In the genomic region with DNA sequence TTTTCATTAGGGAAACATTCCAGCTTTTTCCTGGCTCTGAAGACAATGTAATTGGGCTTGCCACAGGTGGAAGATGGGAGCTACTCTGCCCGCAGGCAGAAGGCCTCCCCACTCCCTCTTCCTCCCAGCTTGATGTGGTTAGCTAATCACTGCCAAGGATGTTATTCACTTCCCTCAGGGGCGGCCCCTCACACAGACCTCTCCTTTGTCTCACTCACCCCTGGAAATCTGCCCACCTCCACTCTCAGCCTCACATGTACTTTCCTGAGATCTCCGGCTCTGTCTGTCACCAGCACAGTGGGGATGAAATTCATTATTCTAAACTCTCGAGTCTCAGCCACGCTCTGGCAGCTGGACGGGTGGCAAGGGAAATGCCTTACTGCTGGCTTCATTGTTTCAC, we compare ENCODE assay signal across 9 cellular contexts.
DNase-seq lines count a peak whose midpoint lies in the region; ATAC-seq and TF ChIP-seq lines count a peak whose summit lies in the region.
"Had no signal": no experiment of that assay in that cellular context is flagged by ENCODE, and none has a peak within 500 bp of the region (broad histone marks: within the 10 kb centered on the region; RNA-seq: fewer than 3 reads in every experiment).

No MANE protein-coding gene starts in this region.

- no peaks in the 10 kb centered on the region for H3K36me3 Mint-ChIP-seq in activated CD4-positive, alpha-beta memory T cell treated with anti-CD3 and anti-CD28 coated beads for 36 hours
- H3K36me3 Mint-ChIP-seq in activated CD4-positive, alpha-beta memory T cell treated with anti-CD3 and anti-CD28 coated beads, Interleukin-2, amount 10 ng/mL, durations not matched to agents 7 days and 5 days (ENCODE audit: low read depth), result no peaks in the 10 kb centered on the region
- peaks cover 0 to 14% (median 5%) of the 10 kb centered on the region in 5 donors for H3K36me3 Mint-ChIP-seq in naive thymus-derived CD4-positive, alpha-beta T cell

- peaks cover 45% of the 10 kb centered on the region for H3K27me3 Mint-ChIP-seq in activated CD4-positive, alpha-beta memory T cell treated with anti-CD3 and anti-CD28 coated beads for 36 hours
- peaks cover 45% of the 10 kb centered on the region for H3K27me3 Mint-ChIP-seq in activated CD4-positive, alpha-beta memory T cell treated with anti-CD3 and anti-CD28 coated beads, Interleukin-2, amount 10 ng/mL, durations not matched to agents 7 days and 5 days
- peaks cover 42 to 60% (median 52%) of the 10 kb centered on the region in 5 donors for H3K27me3 Mint-ChIP-seq in naive thymus-derived CD4-positive, alpha-beta T cell

- CTCF ChIA-PET in activated CD4-positive, alpha-beta memory T cell treated with anti-CD3 and anti-CD28 coated beads for 36 hours (lab: Charles Lee), result no interaction called here
- CTCF ChIA-PET in activated CD4-positive, alpha-beta memory T cell treated with anti-CD3 and anti-CD28 coated beads, Interleukin-2, amount 10 ng/mL, durations not matched to agents 7 days and 5 days (lab: Charles Lee), result interaction anchor here (1.4 kb wide), 1 partner anchor 41 kb away, joined by 5 read pairs; no protein-coding TSS in a partner anchor
- CTCF ChIA-PET in naive thymus-derived CD4-positive, alpha-beta T cell (lab: Charles Lee), result no interaction called here

- H3K4me1 Mint-ChIP-seq in activated CD4-positive, alpha-beta memory T cell treated with anti-CD3 and anti-CD28 coated beads for 36 hours (ENCODE audit: low read depth), result peaks cover 8% of the 10 kb centered on the region
- peaks cover 1% of the 10 kb centered on the region for H3K4me1 Mint-ChIP-seq in activated CD4-positive, alpha-beta memory T cell treated with anti-CD3 and anti-CD28 coated beads, Interleukin-2, amount 10 ng/mL, durations not matched to agents 7 days and 5 days
- peaks cover 1 to 19% (median 13%) of the 10 kb centered on the region in 7 donors for H3K4me1 Mint-ChIP-seq in naive thymus-derived CD4-positive, alpha-beta T cell

- no peaks in the 10 kb centered on the region for H4K20me1 ChIP-seq in fibroblast of lung (ENCODE audit: control insufficient read depth, extremely low read depth, insufficient read depth, low read length)

- H3K4me3 ChIP-seq in SJCRH30, result no peak overlapping the region
- no peak overlapping the region for H3K4me3 ChIP-seq in fibroblast of lung (replicated peaks in 1 of 4; ENCODE audit: control extremely low read depth in 1 of 4, insufficient read depth in 1 of 4, low read depth in 3 of 4, low read length in 4 of 4)
- no peak overlapping the region for H3K4me3 ChIP-seq in suprapubic skin
- no peak overlapping the region for H3K4me3 ChIP-seq in naive thymus-derived CD4-positive, alpha-beta T cell (ENCODE audit: low read length)

- POLR2A ChIA-PET in activated CD4-positive, alpha-beta memory T cell treated with anti-CD3 and anti-CD28 coated beads for 36 hours (lab: Charles Lee), result no interaction called here
- POLR2A ChIA-PET in activated CD4-positive, alpha-beta memory T cell treated with anti-CD3 and anti-CD28 coated beads, Interleukin-2, amount 10 ng/mL, durations not matched to agents 7 days and 5 days (lab: Charles Lee), result no interaction called here
- POLR2A ChIA-PET in naive thymus-derived CD4-positive, alpha-beta T cell (lab: Charles Lee), result no interaction called here

- no peak overlapping the region for H3K9ac ChIP-seq in fibroblast of lung (ENCODE audit: insufficient read depth, low read length)

- H3K4me1 ChIP-seq in SJCRH30 (peaks cover 37% of the 10 kb centered on the region), fibroblast of lung (ENCODE audit: control insufficient read depth, extremely low read depth, insufficient read depth, low read length) (peaks cover 5% of the 10 kb centered on the region), suprapubic skin (peaks cover 27% of the 10 kb centered on the region)
- no peaks in the 10 kb centered on the region for H3K4me1 ChIP-seq in naive thymus-derived CD4-positive, alpha-beta T cell (ENCODE audit: control insufficient read depth in 2 of 2, insufficient read depth in 2 of 2, low read length in 2 of 2)

- ATAC-seq in GM21390 (IDR thresholded peaks at IDR 0.05; ENCODE audit: unreplicated experiment), result no peak
- no peak for ATAC-seq in naive thymus-derived CD4-positive, alpha-beta T cell

- H2AFZ ChIP-seq in fibroblast of lung (ENCODE audit: low read length), result no peak overlapping the region

- no peaks in the 10 kb centered on the region for H3K79me2 ChIP-seq in fibroblast of lung (ENCODE audit: control insufficient read depth, insufficient read depth, low read length)

- TF ChIP-seq POLR2A in suprapubic skin (IDR thresholded peaks at IDR 0.05), result no peak

- H3K4me2 ChIP-seq in fibroblast of lung (ENCODE audit: extremely low read depth, insufficient read depth, low read length), result no peak overlapping the region

- H3K27me3 ChIP-seq in SJCRH30 (no peaks in the 10 kb centered on the region), fibroblast of lung (ENCODE audit: control insufficient read depth, insufficient read depth, low read length) (no peaks in the 10 kb centered on the region), suprapubic skin (peaks cover 6% of the 10 kb centered on the region)
- no peaks in the 10 kb centered on the region for H3K27me3 ChIP-seq in naive thymus-derived CD4-positive, alpha-beta T cell (ENCODE audit: control insufficient read depth in 2 of 2, insufficient read depth in 2 of 2, low read length in 2 of 2)

- H3K27ac Mint-ChIP-seq in activated CD4-positive, alpha-beta memory T cell treated with anti-CD3 and anti-CD28 coated beads for 36 hours, result no peak overlapping the region
- no peak overlapping the region for H3K27ac Mint-ChIP-seq in activated CD4-positive, alpha-beta memory T cell treated with anti-CD3 and anti-CD28 coated beads, Interleukin-2, amount 10 ng/mL, durations not matched to agents 7 days and 5 days
- no peak overlapping the region for H3K27ac Mint-ChIP-seq in naive thymus-derived CD4-positive, alpha-beta T cell

- TF ChIP-seq CTCF in fibroblast of lung (conservative IDR thresholded peaks at IDR 0.05 in 1 of 2, IDR thresholded peaks at IDR 0.05 in 1 of 2; ENCODE audit: low read depth in 1 of 2, low read length in 2 of 2), result no peak
- TF ChIP-seq CTCF in suprapubic skin (IDR thresholded peaks at IDR 0.05), result no peak

- peak; percentile 15 for DNase-seq in activated CD4-positive, alpha-beta memory T cell treated with anti-CD3 and anti-CD28 coated beads for 36 hours
- no peak for DNase-seq in activated CD4-positive, alpha-beta memory T cell treated with anti-CD3 and anti-CD28 coated beads, Interleukin-2, amount 10 ng/mL, durations not matched to agents 7 days and 5 days
- DNase-seq in SJCRH30 (peak; percentile 99 to 100), fibroblast of lung (ENCODE audit: low read depth in 2 of 2) (peak; percentile 43 to 99), suprapubic skin (ENCODE audit: low spot score in 2 of 2) (peak; percentile 68 to 85), NCI-H2171 (lab: John Stamatoyannopoulos, UW) (no peak)
- no peak for DNase-seq in naive thymus-derived CD4-positive, alpha-beta T cell
- DNase-seq: ACHN had no signal

- intact Hi-C loops in activated CD4-positive, alpha-beta memory T cell treated with anti-CD3 and anti-CD28 coated beads for 36 hours (cut with micrococcal nuclease), result no loop called here
- intact Hi-C loops in naive thymus-derived CD4-positive, alpha-beta T cell (cut with micrococcal nuclease), result no loop called here

- no peak for TF ChIP-seq EP300 in suprapubic skin (IDR thresholded peaks at IDR 0.05)

- H3K36me3 ChIP-seq in SJCRH30 (no peaks in the 10 kb centered on the region), fibroblast of lung (ENCODE audit: control insufficient read depth, insufficient read depth, low read length) (no peaks in the 10 kb centered on the region), suprapubic skin (no peaks in the 10 kb centered on the region)
- no peaks in the 10 kb centered on the region for H3K36me3 ChIP-seq in naive thymus-derived CD4-positive, alpha-beta T cell (ENCODE audit: control insufficient read depth in 2 of 3, insufficient read depth in 3 of 3, low read length in 3 of 3)

- peaks cover 18% of the 10 kb centered on the region for H3K9me3 Mint-ChIP-seq in activated CD4-positive, alpha-beta memory T cell treated with anti-CD3 and anti-CD28 coated beads for 36 hours
- no peaks in the 10 kb centered on the region for H3K9me3 Mint-ChIP-seq in activated CD4-positive, alpha-beta memory T cell treated with anti-CD3 and anti-CD28 coated beads, Interleukin-2, amount 10 ng/mL, durations not matched to agents 7 days and 5 days
- peaks cover 9 to 40% (median 18%) of the 10 kb centered on the region in 11 donors for H3K9me3 Mint-ChIP-seq in naive thymus-derived CD4-positive, alpha-beta T cell

- H3K27ac ChIP-seq in SJCRH30 (peak overlapping the region; percentile 47), fibroblast of lung (ENCODE audit: insufficient read depth, low read length) (no peak overlapping the region), suprapubic skin (no peak overlapping the region)
- H3K27ac ChIP-seq in naive thymus-derived CD4-positive, alpha-beta T cell (ENCODE audit: low read depth, low read length), result no peak overlapping the region

- 30% methylated on average over 6 of the region's 6 CpGs for WGBS in suprapubic skin

- H3K9me3 ChIP-seq in SJCRH30 (replicated peaks), result peaks cover 12% of the 10 kb centered on the region
- no peaks in the 10 kb centered on the region for H3K9me3 ChIP-seq in fibroblast of lung (ENCODE audit: control insufficient read depth, insufficient read depth, low read depth, low read length)
- peaks cover 4% of the 10 kb centered on the region for H3K9me3 ChIP-seq in suprapubic skin
- H3K9me3 ChIP-seq in naive thymus-derived CD4-positive, alpha-beta T cell (ENCODE audit: control insufficient read depth in 2 of 3, low read length in 3 of 3), result no peaks in the 10 kb centered on the region

- no peak overlapping the region for H3K4me3 Mint-ChIP-seq in activated CD4-positive, alpha-beta memory T cell treated with anti-CD3 and anti-CD28 coated beads for 36 hours
- H3K4me3 Mint-ChIP-seq in activated CD4-positive, alpha-beta memory T cell treated with anti-CD3 and anti-CD28 coated beads, Interleukin-2, amount 10 ng/mL, durations not matched to agents 7 days and 5 days, result no peak overlapping the region
- H3K4me3 Mint-ChIP-seq in naive thymus-derived CD4-positive, alpha-beta T cell, result peak overlapping the region in 1 of 10 donors; percentile 1

Comparison
In these comparisons a context has a peak if more than half of its experiments do, and no peak if none do; other contexts are left out.
1. DNase-seq: peak in activated CD4-positive, alpha-beta memory T cell treated with anti-CD3 and anti-CD28 coated beads for 36 hours (single experiment), SJCRH30 (2 of 2), fibroblast of lung (2 of 2) and suprapubic skin (2 of 2); none in activated CD4-positive, alpha-beta memory T cell treated with anti-CD3 and anti-CD28 coated beads, Interleukin-2, amount 10 ng/mL, durations not matched to agents 7 days and 5 days (single experiment), naive thymus-derived CD4-positive, alpha-beta T cell (0 of 9) and NCI-H2171 (single experiment).